ENCODE assay signal across 21 cellular contexts in genomic region chr13:96475103-96475502, GRCh38.
DNase-seq lines count a peak whose midpoint lies in the region; ATAC-seq lines count a peak whose summit lies in the region.
"Had no signal": no experiment of that assay in that cellular context is flagged by ENCODE, and none has a peak within 500 bp of the region (broad histone marks: within the 10 kb centered on the region; RNA-seq: fewer than 3 reads in every experiment).

No MANE protein-coding gene starts in this region.

- WGBS in right cardiac atrium = 26% methylated on average over 4 of the region's 4 CpGs

- intact Hi-C loops in Right ventricle myocardium superior (cut with DNase I) = no loop called here
- intact Hi-C loops in cardiac septum (cut with DNase I) = no loop called here
- intact Hi-C loops in right cardiac atrium (cut with DNase I) = no loop called here

- no peaks in the 10 kb centered on the region for H3K4me1 ChIP-seq in right cardiac atrium (ENCODE audit: control insufficient read depth, insufficient read depth, low read length)
- H3K4me1 ChIP-seq: BLaER1 treated with 17β-estradiol and CSF1 and Interleukin-3, amounts not matched to agents 10 nM and 100 nM had no signal

- ATAC-seq in Right ventricle myocardium superior (ENCODE audit: poor library complexity) (peak; percentile 70), right cardiac atrium (peak; percentile 71 to 85), GM19463 (IDR thresholded peaks at IDR 0.05; ENCODE audit: unreplicated experiment) (no peak)
- ATAC-seq: GM12878, HCT116 had no signal

- DNase-seq in Right ventricle myocardium superior (no peak), cardiac septum (ENCODE audit: low spot score) (no peak), SHP77 treated with DMSO at 0.1 percent for 48 hours (lab: John Stamatoyannopoulos, UW) (peak; percentile 11), right cardiac atrium (peak in 1 of 3 donors; percentile 38), dermis blood vessel endothelial cell (no peak), NCI-H1105 treated with DMSO at 0.1 percent for 48 hours (lab: John Stamatoyannopoulos, UW) (no peak)
- DNase-seq: CD4-positive, CD25-positive, alpha-beta regulatory T cell; CD8-positive, alpha-beta memory T cell; COR-L47; DMS 273 treated with DMSO at 0.1 percent for 48 hours; DMS53; DND-41; EL; GOT3; H7; HFFc6 had no signal

- H3K4me3 ChIP-seq in right cardiac atrium (ENCODE audit: low read length) = no peak overlapping the region
- H3K4me3 ChIP-seq: BLaER1 treated with 17β-estradiol and CSF1 and Interleukin-3, amounts not matched to agents 10 nM and 100 nM; GM12878 had no signal

- H3K27ac ChIP-seq in right cardiac atrium (ENCODE audit: low read length) = no peak overlapping the region
- H3K27ac ChIP-seq: BLaER1 treated with 17β-estradiol and CSF1 and Interleukin-3, amounts not matched to agents 10 nM and 100 nM; HL-60 had no signal

- H3K27me3 ChIP-seq in right cardiac atrium (ENCODE audit: control insufficient read depth, insufficient read depth) = no peaks in the 10 kb centered on the region
- H3K27me3 ChIP-seq: BLaER1 treated with 17β-estradiol and CSF1 and Interleukin-3, amounts not matched to agents 10 nM and 100 nM had no signal

- no peaks in the 10 kb centered on the region for H3K9me3 ChIP-seq in right cardiac atrium (ENCODE audit: control insufficient read depth, low read length)
- H3K9me3 ChIP-seq: BLaER1 treated with 17β-estradiol and CSF1 and Interleukin-3, amounts not matched to agents 10 nM and 100 nM had no signal
